17 cellular contexts compared by ENCODE assay signal in the genomic region with DNA sequence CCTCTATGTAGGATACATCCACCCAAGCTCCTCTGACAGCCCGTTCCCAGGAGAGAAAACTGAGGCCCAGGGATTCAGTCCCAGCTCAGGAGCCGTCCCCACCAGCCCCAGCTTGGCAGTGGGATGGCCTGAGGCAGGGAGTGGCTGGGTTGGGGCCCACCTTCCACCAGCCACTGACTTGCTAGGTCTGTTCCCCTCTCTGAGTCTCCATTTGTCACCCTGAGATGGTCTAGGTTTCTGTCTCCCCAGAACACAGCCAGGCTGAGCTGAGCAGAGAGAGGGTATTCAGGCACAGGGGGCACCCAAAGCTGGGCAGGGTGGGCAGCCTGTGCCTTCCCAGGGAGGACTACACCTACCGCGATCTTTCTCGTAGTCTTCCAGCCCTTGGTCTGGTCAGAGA.
"Had no signal": no experiment of that assay in that cellular context is flagged by ENCODE, and none has a peak within 500 bp of the region (broad histone marks: within the 10 kb centered on the region; RNA-seq: fewer than 3 reads in every experiment).

No MANE protein-coding gene starts in this region.

- H3K4me3 ChIP-seq: body of pancreas, uterus had no signal

- H3K4me1 ChIP-seq: body of pancreas, uterus had no signal

- DNase-seq: activated CD4-positive, CD25-positive, alpha-beta regulatory T cell treated with anti-CD3 and anti-CD28 coated beads, Interleukin-2, amount 50 U/mL, for 72 hours; activated T-cell treated with anti-CD3 and anti-CD28 coated beads, Interleukin-2, amount 50 U/mL, for 24 hours; amniotic stem cell; central memory CD4-positive, alpha-beta T cell; cortex of kidney; effector CD4-positive, alpha-beta T cell; foreskin fibroblast; hippocampal formation; mesenchymal stem cell; nephron progenitor cell; stimulated activated CD4-positive, alpha-beta T cell treated with anti-CD3 and anti-CD28 coated beads, Interleukin-12 subunit alpha, Interleukin-12 subunit beta, amount 100 ng/mL, for 4 hours; stimulated activated CD4-positive, alpha-beta T cell treated with anti-CD3 and anti-CD28 coated beads, Interleukin-2, amount 100 ng/mL, for 24 hours; T-cell; T-helper 9 cell had no signal

- H3K4me3 Mint-ChIP-seq: activated naive CD8-positive, alpha-beta T cell; activated T-cell treated with anti-CD3 and anti-CD28 coated beads, Interleukin-2, amount 50 U/mL, for 24 hours; nephron progenitor cell; T-cell had no signal

- H3K27me3 ChIP-seq: body of pancreas, uterus had no signal

- H3K36me3 ChIP-seq: uterus had no signal

- ATAC-seq: body of pancreas, T-cell had no signal

- H3K27ac Mint-ChIP-seq: activated naive CD8-positive, alpha-beta T cell; activated T-cell treated with anti-CD3 and anti-CD28 coated beads, Interleukin-2, amount 50 U/mL, for 24 hours; nephron progenitor cell; T-cell had no signal

- H3K36me3 Mint-ChIP-seq: activated naive CD8-positive, alpha-beta T cell; T-cell had no signal

- H3K9me3 ChIP-seq: body of pancreas, uterus had no signal

- H3K9me3 Mint-ChIP-seq: activated T-cell treated with anti-CD3 and anti-CD28 coated beads, Interleukin-2, amount 50 U/mL, for 24 hours; nephron progenitor cell; T-cell had no signal

- H3K27ac ChIP-seq: body of pancreas, uterus had no signal
